8 cellular contexts compared by ENCODE assay signal in genomic region chr14:39265741-39266588, GRCh38. TPM values are rescaled to one million over a fixed set of nuclear protein-coding genes. Genes with fewer than 3 reads are reported as not detected.
DNase-seq lines count a peak whose midpoint lies in the region; ATAC-seq and TF ChIP-seq lines count a peak whose summit lies in the region.

No MANE protein-coding gene starts in this region.

- H3K27ac Mint-ChIP-seq in activated CD4-positive, alpha-beta T cell treated with anti-CD3 and anti-CD28 coated beads, Interleukin-2, amount 10 ng/mL, durations not matched to agents 24 days and 14 days = peak overlapping the region; percentile 81

- H3K4me1 Mint-ChIP-seq in activated CD4-positive, alpha-beta T cell treated with anti-CD3 and anti-CD28 coated beads, Interleukin-2, amount 10 ng/mL, durations not matched to agents 24 days and 14 days = peaks cover 34% of the 10 kb centered on the region

- intact Hi-C loops in activated CD4-positive, alpha-beta T cell treated with anti-CD3 and anti-CD28 coated beads, Interleukin-2, amount 10 ng/mL, durations not matched to agents 24 days and 14 days (cut with micrococcal nuclease) = loop anchor here (2.0 kb wide), 1 partner anchor 163 kb away; the partner anchor contains the start of gene SEC23A
- intact Hi-C loops in stomach (cut with DNase I; ENCODE audit: low total_unique reads) = no loop called here

- in situ Hi-C loops in brain microvascular endothelial cell (cut with HindIII; ENCODE audit: low pct_ligation_motif_present, low sequenced_read_pairs) = no loop called here

- peak overlapping the region; percentile 88 for H3K4me3 ChIP-seq in brain microvascular endothelial cell (ENCODE audit: low read depth, low read length)
- H3K4me3 ChIP-seq in stomach = peak overlapping the region; percentile 78 to 90 (median 88)

- H3K27ac ChIP-seq in brain microvascular endothelial cell (peak overlapping the region; percentile 99), layer of hippocampus (ENCODE audit: low read depth, low read length) (peak overlapping the region; percentile 98), stomach (peak overlapping the region; percentile 95 to 100 (median 97))

- H3K4me3 Mint-ChIP-seq in activated CD4-positive, alpha-beta T cell treated with anti-CD3 and anti-CD28 coated beads, Interleukin-2, amount 10 ng/mL, durations not matched to agents 24 days and 14 days = peak overlapping the region; percentile 82

- no peak for TF ChIP-seq POLR2A in stomach (IDR thresholded peaks at IDR 0.05)

- 5 to 13% (median 8%) methylated on average over 18 of the region's 18 CpGs for WGBS in stomach, 5 donors

- TF ChIP-seq EP300 in stomach (IDR thresholded peaks at IDR 0.05) = no peak

- H3K27me3 Mint-ChIP-seq in activated CD4-positive, alpha-beta T cell treated with anti-CD3 and anti-CD28 coated beads, Interleukin-2, amount 10 ng/mL, durations not matched to agents 24 days and 14 days = no peaks in the 10 kb centered on the region

- H3K4me1 ChIP-seq in stomach = peaks cover 6 to 45% (median 28%) of the 10 kb centered on the region in 4 donors

- no peak for TF ChIP-seq CTCF in brain microvascular endothelial cell (IDR thresholded peaks at IDR 0.05; ENCODE audit: low read depth, low read length, missing control alignments)
- TF ChIP-seq CTCF in stomach (IDR thresholded peaks at IDR 0.05) = no peak

- H3K27me3 ChIP-seq in brain microvascular endothelial cell (replicated peaks) (no peaks in the 10 kb centered on the region), layer of hippocampus (ENCODE audit: control insufficient read depth, insufficient read depth, low read length) (no peaks in the 10 kb centered on the region), stomach (no peaks in the 10 kb centered on the region)

- H3K9me3 ChIP-seq in stomach = no peaks in the 10 kb centered on the region

- peaks cover 11% of the 10 kb centered on the region for H3K36me3 Mint-ChIP-seq in activated CD4-positive, alpha-beta T cell treated with anti-CD3 and anti-CD28 coated beads, Interleukin-2, amount 10 ng/mL, durations not matched to agents 24 days and 14 days (ENCODE audit: low read depth)

- H3K36me3 ChIP-seq in brain microvascular endothelial cell (replicated peaks) (no peaks in the 10 kb centered on the region), stomach (no peaks in the 10 kb centered on the region)

- no peak for ATAC-seq in GM18873 (IDR thresholded peaks at IDR 0.05; ENCODE audit: low FRiP score, unreplicated experiment)
- no peak for ATAC-seq in GM18909 (IDR thresholded peaks at IDR 0.05; ENCODE audit: poor library complexity, unreplicated experiment)

- DNase-seq in activated CD4-positive, alpha-beta T cell treated with anti-CD3 and anti-CD28 coated beads, Interleukin-2, amount 10 ng/mL, durations not matched to agents 24 days and 14 days = no peak
- no peak for DNase-seq in activated CD4-positive, alpha-beta T cell treated with anti-CD3 and anti-CD28 coated beads for 48 hours
- DNase-seq in NCI-H526 treated with DMSO at 0.1 percent for 48 hours (lab: John Stamatoyannopoulos, UW) (peak; percentile 67), brain microvascular endothelial cell (peak; percentile 32), stomach (no peak)

- peaks cover 10% of the 10 kb centered on the region for H3K9me3 Mint-ChIP-seq in activated CD4-positive, alpha-beta T cell treated with anti-CD3 and anti-CD28 coated beads, Interleukin-2, amount 10 ng/mL, durations not matched to agents 24 days and 14 days

RNA-seq across cellular contexts. Expression of gene MIA2, which starts 32.2 kb away (rescaled TPM):
- total RNA-seq in activated CD4-positive, alpha-beta T cell treated with anti-CD3 and anti-CD28 coated beads, Interleukin-2, amount 10 ng/mL, durations not matched to agents 24 days and 14 days = 18.7 and 21.8 TPM in 2 replicates
- 10 to 100 TPM; 41.4 to 72.4 (median 58.9) TPM for total RNA-seq in stomach
- polyA plus RNA-seq in stomach = 10 to 100 TPM; 23.6 to 45.6 (median 26.1) TPM

Comparison
In these comparisons a context has a peak if more than half of its experiments do, and no peak if none do; other contexts are left out.
1. DNase-seq: peak in NCI-H526 treated with DMSO at 0.1 percent for 48 hours (single experiment) and brain microvascular endothelial cell (single experiment); none in activated CD4-positive, alpha-beta T cell treated with anti-CD3 and anti-CD28 coated beads, Interleukin-2, amount 10 ng/mL, durations not matched to agents 24 days and 14 days (single experiment), activated CD4-positive, alpha-beta T cell treated with anti-CD3 and anti-CD28 coated beads for 48 hours (single experiment) and stomach (single experiment).
2. Peak in every context shown above with its lines, with median percentiles within 50 percentile points of each other: H3K27ac ChIP-seq.